ENCODE assay signal across 12 cellular contexts in the genomic region with DNA sequence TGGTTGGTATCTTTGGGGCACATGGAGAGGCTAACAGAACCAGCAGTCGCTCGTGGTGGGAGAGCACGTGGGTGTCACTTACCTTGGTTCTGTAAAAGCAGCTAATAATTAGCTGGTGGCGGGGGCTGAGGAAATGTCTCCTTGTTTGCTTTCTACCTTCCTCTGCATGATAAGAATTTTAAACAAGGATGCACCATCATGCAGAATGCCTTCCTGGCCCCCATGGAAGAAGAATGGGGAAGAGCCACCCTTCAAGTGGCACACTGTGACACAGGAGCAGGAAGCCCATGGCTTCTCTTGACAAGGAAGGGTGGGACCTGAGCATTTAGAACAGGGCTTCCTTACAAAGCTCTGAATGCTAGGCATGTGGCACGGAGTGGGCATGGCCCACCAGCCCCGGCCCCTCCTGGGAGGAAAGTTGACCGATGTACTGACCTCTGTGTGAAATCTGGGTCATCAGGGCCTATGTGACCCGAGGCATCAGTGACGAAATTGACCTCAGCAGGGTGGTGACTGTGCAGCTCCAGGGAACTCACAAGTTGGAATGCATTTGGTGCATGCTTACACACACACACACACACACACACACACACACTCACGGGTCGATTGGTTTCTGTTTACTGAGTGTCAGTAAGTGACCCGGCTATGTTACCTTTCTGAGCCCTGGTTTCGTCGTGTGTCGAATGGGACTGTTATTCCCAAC.
DNase-seq lines count a peak whose midpoint lies in the region; ATAC-seq and TF ChIP-seq lines count a peak whose summit lies in the region.
"Had no signal": no experiment of that assay in that cellular context is flagged by ENCODE, and none has a peak within 500 bp of the region (broad histone marks: within the 10 kb centered on the region; RNA-seq: fewer than 3 reads in every experiment).

No MANE protein-coding gene starts in this region.

- no peaks in the 10 kb centered on the region for H3K36me3 Mint-ChIP-seq in Caco-2 (ENCODE audit: insufficient read depth, unreplicated experiment)

- H3K9me3 ChIP-seq in Caco-2 (no peaks in the 10 kb centered on the region), body of pancreas (no peaks in the 10 kb centered on the region), neuronal stem cell (replicated peaks in 1 of 2; ENCODE audit: control insufficient read depth in 2 of 2, insufficient read depth in 1 of 2, low read depth in 1 of 2, low read length in 2 of 2) (no peaks in the 10 kb centered on the region)
- H3K9me3 ChIP-seq: BLaER1 had no signal

- H2AK5ac ChIP-seq in neuronal stem cell (ENCODE audit: low read depth, low read length) = peak overlapping the region; percentile 41

- no peak overlapping the region for H4K8ac ChIP-seq in neuronal stem cell (ENCODE audit: low read depth, low read length)

- H3K4me3 Mint-ChIP-seq in Caco-2 (ENCODE audit: unreplicated experiment) = no peak overlapping the region

- H3K4me3 ChIP-seq in Caco-2 (ENCODE audit: low read depth, low read length) = no peak overlapping the region
- no peak overlapping the region for H3K4me3 ChIP-seq in body of pancreas
- H3K4me3 ChIP-seq in neuronal stem cell (ENCODE audit: low read length in 2 of 2) = no peak overlapping the region
- H3K4me3 ChIP-seq: BLaER1 had no signal

- no peak overlapping the region for H2BK5ac ChIP-seq in neuronal stem cell (ENCODE audit: low read length)

- H3K27ac Mint-ChIP-seq in Caco-2 (ENCODE audit: unreplicated experiment) = peak overlapping the region; percentile 21

- no peak overlapping the region for H3K4me2 ChIP-seq in neuronal stem cell (ENCODE audit: insufficient read depth, low read length, poor library complexity, severe bottlenecking)
- H3K4me2 ChIP-seq: BLaER1 had no signal

- H3K36me3 ChIP-seq in Caco-2 (ENCODE audit: control insufficient read depth, insufficient read depth, low read length) (no peaks in the 10 kb centered on the region), body of pancreas (replicated peaks in 1 of 2; ENCODE audit: insufficient read depth in 1 of 2, low read depth in 2 of 2) (no peaks in the 10 kb centered on the region), neuronal stem cell (replicated peaks in 1 of 2; ENCODE audit: control insufficient read depth in 2 of 2, insufficient read depth in 2 of 2, low read length in 2 of 2) (no peaks in the 10 kb centered on the region)
- H3K36me3 ChIP-seq: BLaER1 had no signal

- no peak overlapping the region for H2BK12ac ChIP-seq in neuronal stem cell (ENCODE audit: low read length)

- H3K79me1 ChIP-seq in neuronal stem cell (ENCODE audit: low read depth, low read length) = no peaks in the 10 kb centered on the region

- H3K4ac ChIP-seq in neuronal stem cell (ENCODE audit: low read length) = no peak overlapping the region

- no TSS peak for BruUV-seq in Caco-2 (replicated peaks; lab: Mats Ljungman, UMichigan)

- 32 to 36% methylated on average over 14 to 15 of the region's 15 CpGs for WGBS in body of pancreas, 2 donors
- no CpG with 5 or more reads among the region's 15 CpGs for WGBS in neuronal stem cell (ENCODE audit: extremely low coverage in 2 of 2, insufficient read length in 2 of 2, insufficient replicate concordance in 1 of 2), 2 donors

- H3K4me1 ChIP-seq in Caco-2 (peaks cover 5% of the 10 kb centered on the region; the same call in 1 of the 2 replicates), body of pancreas (peaks cover 49% of the 10 kb centered on the region), neuronal stem cell (ENCODE audit: control insufficient read depth in 2 of 2, insufficient read depth in 1 of 2, low read depth in 1 of 2, low read length in 2 of 2) (peaks cover 7 to 9% of the 10 kb centered on the region in 2 donors)
- H3K4me1 ChIP-seq: BLaER1 had no signal

- POLR2A ChIA-PET in Caco-2 (lab: Charles Lee) = no interaction called here

- H2AFZ ChIP-seq in neuronal stem cell (ENCODE audit: low read length) = no peak overlapping the region

- peak overlapping the region; percentile 5 for H3K18ac ChIP-seq in neuronal stem cell (ENCODE audit: low read length)

- ATAC-seq in body of pancreas (peak; percentile 94), HG02884 (IDR thresholded peaks at IDR 0.05; ENCODE audit: unreplicated experiment) (no peak)
- ATAC-seq in activated CD4-positive, CD25-positive, alpha-beta regulatory T cell treated with anti-CD3 and anti-CD28 coated beads, Interleukin-2, amount 50 U/mL, for 24 hours = no peak
- ATAC-seq: SK-N-SH treated with all-trans-retinoic acid at 6 μM for 48 hours had no signal

- H3K27me3 Mint-ChIP-seq in Caco-2 (ENCODE audit: insufficient read depth, unreplicated experiment) = no peaks in the 10 kb centered on the region

- peak; percentile 21 to 53 for DNase-seq in Caco-2
- DNase-seq in H4 (ENCODE audit: low spot score) = peak; percentile 60
- peak; percentile 68 to 87 (median 82) for DNase-seq in body of pancreas
- no peak for DNase-seq in neuronal stem cell (ENCODE audit: low spot score)
- no peak for DNase-seq in COR-L47 (lab: John Stamatoyannopoulos, UW)
- no peak for DNase-seq in NOMO-1 (lab: John Stamatoyannopoulos, UW; ENCODE audit: unreplicated experiment in 2 of 2)
- DNase-seq: activated CD4-positive, alpha-beta T cell treated with anti-CD3 and anti-CD28 coated beads for 4 hours; NCI-H1092 had no signal

- H3K27ac ChIP-seq in body of pancreas (peak overlapping the region; percentile 46 to 89 (median 84)), neuronal stem cell (replicated peaks; ENCODE audit: low read length) (no peak overlapping the region)
- H3K27ac ChIP-seq: BLaER1 had no signal

- no peaks in the 10 kb centered on the region for H3K9me3 Mint-ChIP-seq in Caco-2 (ENCODE audit: unreplicated experiment)

- no peak overlapping the region for H3K14ac ChIP-seq in neuronal stem cell (ENCODE audit: low read length)

- peak overlapping the region; percentile 22 for H3K9ac ChIP-seq in neuronal stem cell (ENCODE audit: low read depth, low read length, poor library complexity)
- H3K9ac ChIP-seq: BLaER1 had no signal

- no peak overlapping the region for H2BK15ac ChIP-seq in neuronal stem cell (ENCODE audit: low read length)

- intact Hi-C loops in Caco-2 (cut with micrococcal nuclease; ENCODE audit: unreplicated experiment) = no loop called here
- intact Hi-C loops in body of pancreas (cut with DNase I) = no loop called here

- H3K27me3 ChIP-seq in Caco-2 (replicated peaks; ENCODE audit: control insufficient read depth, insufficient read depth, low read length) (no peaks in the 10 kb centered on the region), body of pancreas (no peaks in the 10 kb centered on the region), neuronal stem cell (ENCODE audit: control insufficient read depth in 3 of 3, insufficient read depth in 3 of 3, low read depth in 1 of 3, low read length in 3 of 3) (no peaks in the 10 kb centered on the region)
- H3K27me3 ChIP-seq: BLaER1 had no signal

- no peak overlapping the region for H3K23ac ChIP-seq in neuronal stem cell (ENCODE audit: low read depth, low read length, poor library complexity)

- no peak overlapping the region for H4K91ac ChIP-seq in neuronal stem cell (ENCODE audit: low read depth, low read length, poor library complexity)

- TF ChIP-seq POLR2A in body of pancreas (IDR thresholded peaks at IDR 0.05) = peak in 2 of 3 donors; percentile 18 to 32

- TF ChIP-seq CTCF in Caco-2 (IDR thresholded peaks at IDR 0.05; ENCODE audit: insufficient read depth in 1 of 2, low read depth in 1 of 2, low read length in 1 of 2, severe bottlenecking in 1 of 2, unreplicated experiment in 1 of 2) = no peak
- no peak for TF ChIP-seq CTCF in body of pancreas (IDR thresholded peaks at IDR 0.05)

- no peak overlapping the region for H2BK120ac ChIP-seq in neuronal stem cell (ENCODE audit: low read depth, low read length)

- peaks cover 5% of the 10 kb centered on the region for H3K4me1 Mint-ChIP-seq in Caco-2 (ENCODE audit: low read depth, unreplicated experiment)

- CTCF ChIA-PET in Caco-2 (lab: Charles Lee) = interaction anchor here (1.2 kb wide), 1 partner anchor 14 kb away, joined by 3 read pairs; no protein-coding TSS in a partner anchor

Comparison
In these comparisons a context has a peak if more than half of its experiments do, and no peak if none do; other contexts are left out.
1. DNase-seq: peak in Caco-2 (2 of 2), H4 (single experiment) and body of pancreas (4 of 4); none in neuronal stem cell (single experiment), COR-L47 (single experiment) and NOMO-1 (0 of 2).